In genomic region chr1:158924677-158925076, GRCh38 we compare ENCODE assay signal across 29 cellular contexts. TPM values are rescaled to one million over a fixed set of nuclear protein-coding genes. Genes with fewer than 3 reads are reported as not detected.
A peak's percentile ranks its signal among the peaks of the same experiment; 100 is the strongest.
DNase-seq lines count a peak whose midpoint lies in the region; ATAC-seq lines count a peak whose summit lies in the region.
"Had no signal": no experiment of that assay in that cellular context is flagged by ENCODE, and none has a peak within 500 bp of the region (broad histone marks: within the 10 kb centered on the region; RNA-seq: fewer than 3 reads in every experiment).

No MANE protein-coding gene starts in this region.

- no peak overlapping the region for H3K4me3 Mint-ChIP-seq in activated naive CD4-positive, alpha-beta T cell treated with anti-CD3 and anti-CD28 coated beads, Interleukin-2, amount 50 U/mL, for 24 hours
- H3K4me3 Mint-ChIP-seq in activated T-helper 2 cell treated with anti-CD3 and anti-CD28 coated beads, Interferon-gamma antibody, Interleukin-2, Interleukin-4, amounts not matched to agents 10 μg/mL and 5 μg/mL and 100 μg/mL, durations not matched to agents 14 hours and 24 hours and 36 hours (ENCODE audit: low read depth): no peak overlapping the region
- H3K4me3 Mint-ChIP-seq: CD4-positive, alpha-beta memory T cell had no signal

- ATAC-seq in HG02970 (IDR thresholded peaks at IDR 0.05; ENCODE audit: low FRiP score, unreplicated experiment): no peak
- ATAC-seq: Right ventricle myocardium inferior had no signal

- H3K27ac ChIP-seq in mesendoderm (ENCODE audit: low read depth, low read length): no peak overlapping the region
- H3K27ac ChIP-seq: PC-9, SJCRH30 had no signal

- H3K27ac Mint-ChIP-seq in activated naive CD4-positive, alpha-beta T cell treated with anti-CD3 and anti-CD28 coated beads, Interleukin-2, amount 50 U/mL, for 24 hours: peak overlapping the region; percentile 85
- peak overlapping the region; percentile 54 for H3K27ac Mint-ChIP-seq in activated T-helper 2 cell treated with anti-CD3 and anti-CD28 coated beads, Interferon-gamma antibody, Interleukin-2, Interleukin-4, amounts not matched to agents 10 μg/mL and 5 μg/mL and 100 μg/mL, durations not matched to agents 14 hours and 24 hours and 36 hours

- no peaks in the 10 kb centered on the region for H3K79me2 ChIP-seq in mesendoderm (ENCODE audit: control insufficient read depth, insufficient read depth, low read length)

- no peaks in the 10 kb centered on the region for H3K36me3 ChIP-seq in mesendoderm (ENCODE audit: control insufficient read depth, insufficient read depth, low read length)
- H3K36me3 ChIP-seq: MG63, SJCRH30 had no signal

- H3K4me2 ChIP-seq in mesendoderm (ENCODE audit: low read length): no peak overlapping the region
- H3K4me2 ChIP-seq: PC-9 had no signal

- H3K56ac ChIP-seq in mesendoderm (ENCODE audit: low read length): no peak overlapping the region

- no peak overlapping the region for H4K5ac ChIP-seq in mesendoderm (ENCODE audit: low read length)

- H2BK120ac ChIP-seq in mesendoderm (ENCODE audit: low read depth, low read length): no peak overlapping the region

- intact Hi-C loops in activated T-helper 2 cell treated with anti-CD3 and anti-CD28 coated beads, Interferon-gamma antibody, Interleukin-2, Interleukin-4, amounts not matched to agents 10 μg/mL and 5 μg/mL and 100 μg/mL, durations not matched to agents 14 hours and 24 hours and 36 hours (cut with micrococcal nuclease): no loop called here

- no peak overlapping the region for H4K8ac ChIP-seq in mesendoderm (ENCODE audit: low read depth, low read length)

- peaks cover 2% of the 10 kb centered on the region for H3K27me3 Mint-ChIP-seq in activated naive CD4-positive, alpha-beta T cell treated with anti-CD3 and anti-CD28 coated beads, Interleukin-2, amount 50 U/mL, for 24 hours
- H3K27me3 Mint-ChIP-seq in activated T-helper 2 cell treated with anti-CD3 and anti-CD28 coated beads, Interferon-gamma antibody, Interleukin-2, Interleukin-4, amounts not matched to agents 10 μg/mL and 5 μg/mL and 100 μg/mL, durations not matched to agents 14 hours and 24 hours and 36 hours (ENCODE audit: low read depth): no peaks in the 10 kb centered on the region
- H3K27me3 Mint-ChIP-seq: CD4-positive, alpha-beta memory T cell had no signal

- H3K79me1 ChIP-seq in mesendoderm (ENCODE audit: low read length): no peaks in the 10 kb centered on the region

- no peak overlapping the region for H3K23ac ChIP-seq in mesendoderm (ENCODE audit: low read length)

- H3K4me3 ChIP-seq in mesendoderm (ENCODE audit: low read length): no peak overlapping the region
- H3K4me3 ChIP-seq: MG63, PC-9, SJCRH30 had no signal

- H3K4me1 ChIP-seq in mesendoderm (ENCODE audit: control insufficient read depth, low read depth, low read length): no peaks in the 10 kb centered on the region
- H3K4me1 ChIP-seq: SJCRH30 had no signal

- H3K9ac ChIP-seq in mesendoderm (ENCODE audit: low read length): no peak overlapping the region

- no peaks in the 10 kb centered on the region for H3K27me3 ChIP-seq in mesendoderm (ENCODE audit: insufficient read depth, low read length, poor library complexity)
- H3K27me3 ChIP-seq: MG63, SJCRH30 had no signal

- H3K9me3 Mint-ChIP-seq in activated naive CD4-positive, alpha-beta T cell treated with anti-CD3 and anti-CD28 coated beads, Interleukin-2, amount 50 U/mL, for 24 hours: peaks cover 25% of the 10 kb centered on the region
- peaks cover 33% of the 10 kb centered on the region for H3K9me3 Mint-ChIP-seq in activated T-helper 2 cell treated with anti-CD3 and anti-CD28 coated beads, Interferon-gamma antibody, Interleukin-2, Interleukin-4, amounts not matched to agents 10 μg/mL and 5 μg/mL and 100 μg/mL, durations not matched to agents 14 hours and 24 hours and 36 hours

- peaks cover 9% of the 10 kb centered on the region for H3K36me3 Mint-ChIP-seq in activated naive CD4-positive, alpha-beta T cell treated with anti-CD3 and anti-CD28 coated beads, Interleukin-2, amount 50 U/mL, for 24 hours
- peaks cover 12% of the 10 kb centered on the region for H3K36me3 Mint-ChIP-seq in activated T-helper 2 cell treated with anti-CD3 and anti-CD28 coated beads, Interferon-gamma antibody, Interleukin-2, Interleukin-4, amounts not matched to agents 10 μg/mL and 5 μg/mL and 100 μg/mL, durations not matched to agents 14 hours and 24 hours and 36 hours (ENCODE audit: low read depth)

- no CpG with 5 or more reads among the region's 2 CpGs for WGBS in mesendoderm (ENCODE audit: extremely low coverage, insufficient coverage, low lambda C conversion rate)

- DNase-seq in activated naive CD4-positive, alpha-beta T cell (lab: John Stamatoyannopoulos, UW): no peak
- DNase-seq in activated T-helper 2 cell treated with anti-CD3 and anti-CD28 coated beads, Interferon-gamma antibody, Interleukin-2, Interleukin-4, amounts not matched to agents 10 μg/mL and 5 μg/mL and 100 μg/mL, durations not matched to agents 14 hours and 24 hours and 36 hours (ENCODE audit: low spot score): no peak
- DNase-seq in mesendoderm: peak; percentile 27
- no peak for DNase-seq in GF-D8 (lab: John Stamatoyannopoulos, UW)
- DNase-seq in NCI-H446 treated with DMSO at 0.1 percent for 48 hours (lab: John Stamatoyannopoulos, UW): no peak
- DNase-seq: C1 segment of cervical spinal cord; CD4-positive, alpha-beta memory T cell; DMS 273 treated with DMSO at 0.1 percent for 48 hours; DMS79; EL; GDM1; HCEC 1CT; IMR-90; KG1; MG63; NCI-H1105 treated with DMSO at 0.1 percent for 48 hours; NCI-H146; NCI-H1930; NCI-H2107; NCI-H524 treated with DMSO at 0.1 percent for 48 hours; NCI-H82; PC-9; SJCRH30 had no signal

- no peak overlapping the region for H2BK15ac ChIP-seq in mesendoderm (replicated peaks; ENCODE audit: low read depth)

- no peak overlapping the region for H3K4ac ChIP-seq in mesendoderm (ENCODE audit: low read depth, low read length)

- no peak overlapping the region for H2AK5ac ChIP-seq in mesendoderm (ENCODE audit: low read length)

- no peak overlapping the region for H2BK5ac ChIP-seq in mesendoderm (ENCODE audit: low read length)

- H3K18ac ChIP-seq in mesendoderm (ENCODE audit: low read length): no peak overlapping the region

- peaks cover 12% of the 10 kb centered on the region for H3K4me1 Mint-ChIP-seq in activated naive CD4-positive, alpha-beta T cell treated with anti-CD3 and anti-CD28 coated beads, Interleukin-2, amount 50 U/mL, for 24 hours
- peaks cover 14% of the 10 kb centered on the region for H3K4me1 Mint-ChIP-seq in activated T-helper 2 cell treated with anti-CD3 and anti-CD28 coated beads, Interferon-gamma antibody, Interleukin-2, Interleukin-4, amounts not matched to agents 10 μg/mL and 5 μg/mL and 100 μg/mL, durations not matched to agents 14 hours and 24 hours and 36 hours (ENCODE audit: low read depth)

RNA-seq across cellular contexts. Expression of gene PYHIN1, which starts 6.7 kb away (rescaled TPM):
- total RNA-seq in activated T-helper 2 cell treated with anti-CD3 and anti-CD28 coated beads, Interferon-gamma antibody, Interleukin-2, Interleukin-4, amounts not matched to agents 10 μg/mL and 5 μg/mL and 100 μg/mL, durations not matched to agents 14 hours and 24 hours and 36 hours: 7.4 and 10.0 TPM in 2 replicates
- polyA plus RNA-seq in mesendoderm (2013, experiment 1 of 2): not detected
- polyA plus RNA-seq in mesendoderm (2013, experiment 2 of 2): not detected
- total RNA-seq: A673, H1, IMR-90, PC-9, RPMI7951, SJCRH30 had no signal
- polyA plus RNA-seq: H1, IMR-90 had no signal
